Comparison of ENCODE assay signal across 20 cellular contexts in the genomic region with DNA sequence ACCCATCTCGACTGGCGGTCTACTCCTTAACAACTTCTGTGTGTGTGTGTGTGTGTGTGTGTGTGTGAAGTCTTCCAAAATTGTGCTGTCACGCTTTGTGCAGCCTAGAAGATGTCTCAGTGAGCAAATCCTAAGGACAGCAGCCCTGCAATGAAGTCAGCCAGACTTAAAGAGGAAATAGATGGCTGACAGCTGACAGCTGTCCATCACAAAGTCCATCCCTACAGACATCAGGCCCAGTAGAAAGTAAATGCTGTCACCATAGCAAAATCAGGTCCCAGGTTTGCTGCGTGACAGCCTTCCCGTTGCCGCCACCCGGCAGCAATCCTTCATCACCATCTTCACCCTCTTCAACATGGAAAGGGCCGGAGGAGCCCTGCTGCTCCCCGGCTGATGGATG.
"Had no signal": no experiment of that assay in that cellular context is flagged by ENCODE, and none has a peak within 500 bp of the region (broad histone marks: within the 10 kb centered on the region; RNA-seq: fewer than 3 reads in every experiment).

No MANE protein-coding gene starts in this region.

- H3K27me3 Mint-ChIP-seq: progenitor cell of endocrine pancreas had no signal

- H3K27me3 ChIP-seq: ovary had no signal

- H3K36me3 Mint-ChIP-seq: naive thymus-derived CD4-positive, alpha-beta T cell had no signal

- H3K9me3 Mint-ChIP-seq: stimulated activated naive CD8-positive, alpha-beta T cell treated with anti-CD3 and anti-CD28 coated beads, Interleukin-15, amount 100 ng/mL, for 72 hours had no signal

- H3K36me3 ChIP-seq: ovary, spleen had no signal

- H3K27ac Mint-ChIP-seq: naive thymus-derived CD4-positive, alpha-beta T cell; nephron progenitor cell; progenitor cell of endocrine pancreas; stimulated activated naive B cell treated with anti-CD40 and anti-IgM and Interleukin-4, amounts not matched to agents 10 μg/mL and 1 μg/mL and 100 μg/mL, for 72 hours had no signal

- H3K9me3 ChIP-seq: ovary had no signal

- H3K4me3 ChIP-seq: dorsolateral prefrontal cortex, ovary, spleen had no signal

- DNase-seq: cortex of kidney; dorsolateral prefrontal cortex; effector CD8-positive, alpha-beta T cell; foreskin melanocyte; head of caudate nucleus; hippocampal formation; kidney glomerular epithelial cell; naive thymus-derived CD4-positive, alpha-beta T cell; nephron progenitor cell; nucleus accumbens; ovary; right cardiac atrium; spleen; stimulated activated CD4-positive, alpha-beta T cell treated with anti-CD3 and anti-CD28 coated beads, Interleukin-15, amount 100 ng/mL, for 24 hours; stimulated activated CD4-positive, alpha-beta T cell treated with anti-CD3 and anti-CD28 coated beads, Interleukin-1b, Interleukin-23, amount 100 ng/mL, for 48 hours; stimulated activated CD4-positive, alpha-beta T cell treated with anti-CD3 and anti-CD28 coated beads, Interleukin-4, amount 100 ng/mL, for 4 hours; stimulated activated naive B cell treated with anti-CD40 and anti-IgM and Interleukin-4, amounts not matched to agents 10 μg/mL and 1 μg/mL and 100 μg/mL, for 72 hours; stimulated activated naive CD8-positive, alpha-beta T cell treated with anti-CD3 and anti-CD28 coated beads, Interleukin-15, amount 100 ng/mL, for 72 hours; trophoblast cell had no signal

- H3K27ac ChIP-seq: ovary, spleen had no signal

- H3K4me3 Mint-ChIP-seq: naive thymus-derived CD4-positive, alpha-beta T cell; nephron progenitor cell; stimulated activated naive B cell treated with anti-CD40 and anti-IgM and Interleukin-4, amounts not matched to agents 10 μg/mL and 1 μg/mL and 100 μg/mL, for 72 hours; stimulated activated naive CD8-positive, alpha-beta T cell treated with anti-CD3 and anti-CD28 coated beads, Interleukin-15, amount 100 ng/mL, for 72 hours had no signal

- ATAC-seq: naive thymus-derived CD4-positive, alpha-beta T cell; right cardiac atrium; stimulated activated naive B cell treated with anti-CD40 and anti-IgM and Interleukin-4, amounts not matched to agents 10 μg/mL and 1 μg/mL and 100 μg/mL, for 72 hours; stimulated activated naive CD8-positive, alpha-beta T cell treated with anti-CD3 and anti-CD28 coated beads, Interleukin-15, amount 100 ng/mL, for 72 hours had no signal
